ENCODE assay signal across 8 cellular contexts in the genomic region with DNA sequence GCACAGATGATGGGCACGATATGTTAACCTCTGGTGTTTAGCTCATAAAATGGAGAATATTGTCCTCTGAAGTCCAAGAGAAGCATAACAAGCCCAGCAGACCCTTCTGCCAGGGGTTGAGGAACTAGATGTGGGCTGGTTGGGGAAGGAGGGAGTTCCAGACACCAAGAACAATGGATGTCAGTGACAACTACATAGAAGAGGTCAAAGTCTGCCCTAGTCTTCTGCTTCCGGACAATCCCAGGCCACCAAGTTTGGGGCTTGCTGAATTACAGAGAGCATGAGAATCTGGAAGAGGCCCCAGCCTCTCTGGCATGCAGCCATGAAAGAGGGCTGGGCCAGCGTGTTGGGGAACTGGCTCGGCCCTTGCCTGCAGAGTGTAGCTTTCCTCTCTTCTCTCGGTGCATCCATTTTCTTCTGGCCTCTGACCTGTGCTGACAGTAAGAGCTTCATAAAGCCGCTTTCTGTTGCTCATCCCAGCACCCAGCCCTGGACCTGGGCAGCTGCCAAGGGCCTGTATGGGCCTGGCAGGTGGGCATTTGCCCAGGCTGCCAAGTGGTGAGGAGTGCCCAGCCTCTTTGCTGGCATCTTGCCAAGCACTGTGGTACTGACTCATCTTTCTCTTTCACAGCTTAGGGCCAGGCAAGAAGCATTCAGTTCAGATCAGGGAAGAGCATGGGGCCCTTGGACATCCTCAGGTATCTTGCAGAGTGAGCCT. TPM values are rescaled to one million over a fixed set of nuclear protein-coding genes. Genes with fewer than 3 reads are reported as not detected.
DNase-seq lines count a peak whose midpoint lies in the region; ATAC-seq and TF ChIP-seq lines count a peak whose summit lies in the region.

No MANE protein-coding gene starts in this region.

- DNase-seq in activated T-cell treated with anti-CD3 and anti-CD28 coated beads, Interleukin-2, amount 50 U/mL, for 4 hours: no peak
- DNase-seq in activated T-cell treated with anti-CD3 and anti-CD28 coated beads, Interleukin-2, amount 50 U/mL, for 24 hours: no peak
- peak; percentile 81 for DNase-seq in NCI-H748 (lab: John Stamatoyannopoulos, UW; ENCODE audit: unreplicated experiment)
- peak; percentile 66 for DNase-seq in dermis blood vessel endothelial cell
- peak; percentile 69 for DNase-seq in omental fat pad (ENCODE audit: low spot score)
- no peak for DNase-seq in KBM-7
- DNase-seq in T-helper 1 cell: no peak

- TF ChIP-seq CTCF in omental fat pad (IDR thresholded peaks at IDR 0.05): no peak

- peaks cover 3% of the 10 kb centered on the region for H3K9me3 Mint-ChIP-seq in activated T-cell treated with anti-CD3 and anti-CD28 coated beads, Interleukin-2, amount 50 U/mL, for 4 hours
- H3K9me3 Mint-ChIP-seq in activated T-cell treated with anti-CD3 and anti-CD28 coated beads, Interleukin-2, amount 50 U/mL, for 24 hours: peaks cover 3% of the 10 kb centered on the region

- in situ Hi-C loops in KBM-7 (cut with MboI; ENCODE audit: low pct_unique_long_range_greater_than_20kb, low sequenced_read_pairs): no loop called here

- H3K4me3 Mint-ChIP-seq in activated T-cell treated with anti-CD3 and anti-CD28 coated beads, Interleukin-2, amount 50 U/mL, for 4 hours: no peak overlapping the region
- no peak overlapping the region for H3K4me3 Mint-ChIP-seq in activated T-cell treated with anti-CD3 and anti-CD28 coated beads, Interleukin-2, amount 50 U/mL, for 24 hours

- peak; percentile 21 to 51 for ATAC-seq in activated T-cell treated with anti-CD3 and anti-CD28 coated beads, Interleukin-2, amount 50 U/mL, for 4 hours
- ATAC-seq in omental fat pad (ENCODE audit: low FRiP score) (peak; percentile 87), HG02970 (IDR thresholded peaks at IDR 0.05; ENCODE audit: low FRiP score, unreplicated experiment) (no peak)

- no peaks in the 10 kb centered on the region for H3K36me3 Mint-ChIP-seq in activated T-cell treated with anti-CD3 and anti-CD28 coated beads, Interleukin-2, amount 50 U/mL, for 4 hours (ENCODE audit: insufficient read depth)
- no peaks in the 10 kb centered on the region for H3K36me3 Mint-ChIP-seq in activated T-cell treated with anti-CD3 and anti-CD28 coated beads, Interleukin-2, amount 50 U/mL, for 24 hours (ENCODE audit: low read depth)

- H3K4me1 Mint-ChIP-seq in activated T-cell treated with anti-CD3 and anti-CD28 coated beads, Interleukin-2, amount 50 U/mL, for 4 hours (ENCODE audit: low read depth): peaks cover 2% of the 10 kb centered on the region
- peaks cover 2% of the 10 kb centered on the region for H3K4me1 Mint-ChIP-seq in activated T-cell treated with anti-CD3 and anti-CD28 coated beads, Interleukin-2, amount 50 U/mL, for 24 hours (ENCODE audit: low read depth)

- peaks cover 5% of the 10 kb centered on the region for H3K27me3 Mint-ChIP-seq in activated T-cell treated with anti-CD3 and anti-CD28 coated beads, Interleukin-2, amount 50 U/mL, for 4 hours (ENCODE audit: low read depth)
- peaks cover 5% of the 10 kb centered on the region for H3K27me3 Mint-ChIP-seq in activated T-cell treated with anti-CD3 and anti-CD28 coated beads, Interleukin-2, amount 50 U/mL, for 24 hours

- no peak overlapping the region for H3K27ac Mint-ChIP-seq in activated T-cell treated with anti-CD3 and anti-CD28 coated beads, Interleukin-2, amount 50 U/mL, for 24 hours

RNA-seq across cellular contexts. Expression of a gene that starts 14.6 kb away (rescaled TPM):
- total RNA-seq in activated T-cell treated with anti-CD3 and anti-CD28 coated beads, Interleukin-2, amount 50 U/mL, for 4 hours: 10 to 100 TPM; 27.3 to 30.0 (median 29.7) TPM
- 79.5 and 134 TPM in 2 replicates for total RNA-seq in dermis blood vessel endothelial cell
- 100 to 1,000 TPM; 174 to 306 (median 225) TPM for total RNA-seq in omental fat pad

RNA-seq across cellular contexts. Expression of a gene that starts 53.6 kb away (rescaled TPM):
- total RNA-seq in activated T-cell treated with anti-CD3 and anti-CD28 coated beads, Interleukin-2, amount 50 U/mL, for 4 hours: not detected
- total RNA-seq in dermis blood vessel endothelial cell (1.2 and 1.3 TPM in 2 replicates), omental fat pad (1 to 10 TPM in 3 of 4 donors, under 1 TPM in 1; 0.28 to 9.1 (median 1.5) TPM)

Comparison
In these comparisons a context has a peak if more than half of its experiments do, and no peak if none do; other contexts are left out.
1. DNase-seq: peak in NCI-H748 (single experiment), dermis blood vessel endothelial cell (single experiment) and omental fat pad (single experiment); none in activated T-cell treated with anti-CD3 and anti-CD28 coated beads, Interleukin-2, amount 50 U/mL, for 4 hours (single experiment), activated T-cell treated with anti-CD3 and anti-CD28 coated beads, Interleukin-2, amount 50 U/mL, for 24 hours (single experiment), KBM-7 (single experiment) and T-helper 1 cell (0 of 5).